In genomic region chrX:46015653-46016052, GRCh38 we compare ENCODE assay signal across 23 cellular contexts.
"Had no signal": no experiment of that assay in that cellular context is flagged by ENCODE, and none has a peak within 500 bp of the region (broad histone marks: within the 10 kb centered on the region; RNA-seq: fewer than 3 reads in every experiment).

No MANE protein-coding gene starts in this region.

- H3K36me3 Mint-ChIP-seq: IgD-negative memory B cell, T-cell had no signal

- H3K36me3 ChIP-seq: SJCRH30 had no signal

- FAIRE-seq: HTR-8/SVneo, K562 had no signal

- H3K27ac Mint-ChIP-seq: IgD-negative memory B cell, T-cell had no signal

- H3K4me3 Mint-ChIP-seq: IgD-negative memory B cell, T-cell had no signal

- H3K27ac ChIP-seq: HL-60, KMS-11, SJCRH30 had no signal

- H3K4me2 ChIP-seq: KMS-11 had no signal

- H3K27me3 ChIP-seq: SJCRH30 had no signal

- DNase-seq: Kasumi-1, NCI-H1092, NCI-H1105 treated with DMSO at 0.1 percent for 48 hours, NCI-H1417 treated with DMSO at 0.1 percent for 48 hours, NCI-H187, NCI-H2029, NCI-H2081 treated with DMSO at 0.1 percent for 48 hours, NCI-H2171, NCI-H226, NCI-H446, NCI-H510A, NCI-H524 treated with DMSO at 0.1 percent for 48 hours, NCI-H69, NCI-H774, SHP77 treated with DMSO at 0.1 percent for 48 hours, SJCRH30, SW 1271, T-cell had no signal

- H3K4me1 Mint-ChIP-seq: IgD-negative memory B cell, T-cell had no signal

- H3K4me1 ChIP-seq: SJCRH30 had no signal

- H3K9me3 Mint-ChIP-seq: IgD-negative memory B cell, T-cell had no signal

- H3K9ac ChIP-seq: KMS-11 had no signal

- H3K4me3 ChIP-seq: K562, SJCRH30 had no signal

- H3K9me3 ChIP-seq: SJCRH30 had no signal
